8 cellular contexts compared by ENCODE assay signal in genomic region chr1:205711105-205712048, GRCh38. TPM values are rescaled to one million over a fixed set of nuclear protein-coding genes. Genes with fewer than 3 reads are reported as not detected.
A peak's percentile ranks its signal among the peaks of the same experiment; 100 is the strongest.
DNase-seq lines count a peak whose midpoint lies in the region; ATAC-seq, FAIRE-seq and TF ChIP-seq lines count a peak whose summit lies in the region.

No MANE protein-coding gene starts in this region.

- H3K9me2 ChIP-seq in GM23248 (ENCODE audit: insufficient read depth) = no peaks in the 10 kb centered on the region

- no peaks in the 10 kb centered on the region for H3K27me3 Mint-ChIP-seq in CD4-positive, alpha-beta T cell

- POLR2A ChIA-PET in CD4-positive, alpha-beta T cell (lab: Charles Lee) = interaction anchor here (0.6 to 3.1 kb wide), 8 partner anchors 11 to 119 kb away, joined by 3 to 12 read pairs (median 3); partner anchors contain the start of gene RAB29

- H3K4me3 Mint-ChIP-seq in CD4-positive, alpha-beta T cell = no peak overlapping the region

- H3K27ac Mint-ChIP-seq in CD4-positive, alpha-beta T cell = peak overlapping the region; percentile 47

- no peak overlapping the region for H3K27ac ChIP-seq in CD4-positive, alpha-beta T cell (ENCODE audit: low read depth, low read length)
- H3K27ac ChIP-seq in GM23248 (peak overlapping the region; percentile 77), mammary epithelial cell (ENCODE audit: insufficient read depth, low read depth, low read length) (no peak overlapping the region), kidney (ENCODE audit: low read depth in 2 of 2, low read length in 2 of 2) (no peak overlapping the region)

- intact Hi-C loops in CD4-positive, alpha-beta T cell (cut with DNase I, micrococcal nuclease) = loop anchor here (1.0 to 5.0 kb wide), 10 partner anchors 36 to 183 kb away; partner anchors contain the start of gene RAB29 (in 1 of the 2)
- intact Hi-C loops in mammary epithelial cell (cut with micrococcal nuclease) (loop anchor here (1.0 to 2.0 kb wide), 4 partner anchors 39 to 183 kb away; no protein-coding TSS in a partner anchor), kidney (cut with DNase I) (loop anchor here (10.0 kb wide), 1 partner anchor 47 kb away; no protein-coding TSS in a partner anchor)

- TF ChIP-seq CTCF in CD4-positive, alpha-beta T cell (IDR thresholded peaks at IDR 0.05) = peak; percentile 91
- TF ChIP-seq CTCF in mammary epithelial cell (conservative IDR thresholded peaks at IDR 0.05 in 1 of 2, IDR thresholded peaks at IDR 0.05 in 1 of 2; ENCODE audit: extremely low read depth in 1 of 2, insufficient read depth in 1 of 2, low read depth in 1 of 2, low read length in 2 of 2) (peak; percentile 89 to 95), kidney (IDR thresholded peaks at IDR 0.05; ENCODE audit: borderline replicate concordance, extremely low read depth, insufficient read depth) (peak; percentile 88)

- H3K79me2 ChIP-seq in GM23248 (ENCODE audit: insufficient read depth) = no peaks in the 10 kb centered on the region
- no peaks in the 10 kb centered on the region for H3K79me2 ChIP-seq in mammary epithelial cell (ENCODE audit: insufficient read depth, low read length)

- H3K9ac ChIP-seq in GM23248 (peak overlapping the region; percentile 42; the same call in 1 of the 2 replicates), mammary epithelial cell (ENCODE audit: insufficient read depth, low read length) (no peak overlapping the region), kidney (ENCODE audit: low read length in 2 of 2) (no peak overlapping the region)

- H3K4me1 ChIP-seq in GM23248 (ENCODE audit: insufficient read depth) (0 out of 2 replicates have a peak, but pooled peaks cover 7% of the 10 kb centered on the region), mammary epithelial cell (ENCODE audit: insufficient read depth, low read length) (peaks cover 12% of the 10 kb centered on the region), kidney (ENCODE audit: control insufficient read depth in 1 of 2, insufficient read depth in 1 of 2, low read depth in 1 of 2, low read length in 2 of 2) (peaks cover 9 to 17% of the 10 kb centered on the region in 2 donors)

- in situ Hi-C loops in GM23248 (cut with MboI) (no loop called here), mammary epithelial cell (cut with MboI; ENCODE audit: low sequenced_read_pairs in 2 of 2) (loop anchor here in 1 of 2 donors (10.0 kb wide), 1 partner anchor 117 kb away; no protein-coding TSS in a partner anchor)

- peaks cover 53% of the 10 kb centered on the region for H3F3A ChIP-seq in GM23248 (ENCODE audit: insufficient read depth)

- ATAC-seq in CD4-positive, alpha-beta T cell (ENCODE audit: poor library complexity) = peak; percentile 95
- no peak for ATAC-seq in HG02642 (IDR thresholded peaks at IDR 0.05; ENCODE audit: poor library complexity, unreplicated experiment)

- CTCF ChIA-PET in CD4-positive, alpha-beta T cell (lab: Charles Lee) = interaction anchor here (0.6 to 4.1 kb wide), 26 partner anchors 7 to 357 kb away, joined by 3 to 62 read pairs (median 4); partner anchors contain the start of genes ELK4 and RAB29
- CTCF ChIA-PET in mammary epithelial cell (lab: Charles Lee; ENCODE audit: low non-redundant PET) = interaction anchor here (0.5 to 0.9 kb wide), 6 partner anchors 45 to 420 kb away, joined by 3 to 7 read pairs (median 3); no protein-coding TSS in a partner anchor

- no peak overlapping the region for H3K4me3 ChIP-seq in GM23248
- no peak overlapping the region for H3K4me3 ChIP-seq in mammary epithelial cell (replicated peaks in 1 of 3; ENCODE audit: insufficient read depth in 1 of 3, low read depth in 2 of 3, low read length in 3 of 3)
- H3K4me3 ChIP-seq in kidney (ENCODE audit: low read length in 2 of 2) = no peak overlapping the region

- peaks cover 36% of the 10 kb centered on the region for H3K36me3 ChIP-seq in GM23248 (ENCODE audit: low read depth)
- H3K36me3 ChIP-seq in mammary epithelial cell (ENCODE audit: insufficient read depth, low read length) = peaks cover 13% of the 10 kb centered on the region
- H3K36me3 ChIP-seq in kidney (ENCODE audit: control insufficient read depth in 1 of 2, insufficient read depth in 2 of 2, low read length in 2 of 2) = peaks cover 3 to 6% of the 10 kb centered on the region in 2 donors

- H2AFZ ChIP-seq in GM23248 = no peak overlapping the region
- no peak overlapping the region for H2AFZ ChIP-seq in mammary epithelial cell (ENCODE audit: low read depth, low read length)

- H3K4me2 ChIP-seq in GM23248 (ENCODE audit: unreplicated experiment) (no peak overlapping the region), mammary epithelial cell (ENCODE audit: insufficient read depth, low read depth, low read length) (no peak overlapping the region)

- no peak for FAIRE-seq in kidney (lab: Jason Lieb, UNC)

- peaks cover 38% of the 10 kb centered on the region for H3K36me3 Mint-ChIP-seq in CD4-positive, alpha-beta T cell (ENCODE audit: low read depth)

- H3K4me1 Mint-ChIP-seq in CD4-positive, alpha-beta T cell (ENCODE audit: low read depth) = peaks cover 40% of the 10 kb centered on the region

- no peaks in the 10 kb centered on the region for H3K27me3 ChIP-seq in CD4-positive, alpha-beta T cell (ENCODE audit: control insufficient read depth, insufficient read depth, low read length)
- H3K27me3 ChIP-seq in GM23248 (replicated peaks; ENCODE audit: insufficient read depth) = no peaks in the 10 kb centered on the region
- H3K27me3 ChIP-seq in mammary epithelial cell (ENCODE audit: insufficient read depth, low read length) = no peaks in the 10 kb centered on the region

- H4K20me1 ChIP-seq in GM23248 (ENCODE audit: insufficient read depth) (no peaks in the 10 kb centered on the region), mammary epithelial cell (ENCODE audit: insufficient read depth, low read length) (no peaks in the 10 kb centered on the region)

- no peaks in the 10 kb centered on the region for H3K9me3 ChIP-seq in CD4-positive, alpha-beta T cell (ENCODE audit: control insufficient read depth, low read length)
- H3K9me3 ChIP-seq in GM23248 (ENCODE audit: low read depth) (no peaks in the 10 kb centered on the region), mammary epithelial cell (replicated peaks; ENCODE audit: insufficient read depth, low read length) (no peaks in the 10 kb centered on the region), kidney (ENCODE audit: control insufficient read depth in 1 of 2, low read length in 2 of 2) (no peaks in the 10 kb centered on the region)

- DNase-seq in CD4-positive, alpha-beta T cell = peak in 8 of 10 experiments; percentile 16 to 51 (median 43)
- DNase-seq in GM23248 (peak; percentile 94), NCI-H1930 (lab: John Stamatoyannopoulos, UW) (peak; percentile 46 to 50), T1000 (lab: John Stamatoyannopoulos, UW) (peak; percentile 13), mammary epithelial cell (peak; percentile 55), kidney (no peak)
- peak; percentile 52 for DNase-seq in stimulated activated CD4-positive, alpha-beta T cell treated with anti-CD3 and anti-CD28 coated beads, Interleukin-1b, Interleukin-23, amount 100 ng/mL, for 48 hours

- WGBS in GM23248 (ENCODE audit: low coverage in 1 of 2, low lambda C conversion rate in 2 of 2, missing lambda C conversion rate in 2 of 2), 2 experiments = 61% methylated on average over 8 of the region's 8 CpGs
- 26% methylated on average over 8 of the region's 8 CpGs for WGBS in mammary epithelial cell (ENCODE audit: low coverage, missing lambda C conversion rate)

- no TSS peak for BruUV-seq in mammary epithelial cell (replicated peaks; lab: Mats Ljungman, UMichigan)

- dilution Hi-C loops in mammary epithelial cell (cut with HindIII; ENCODE audit: low sequenced_read_pairs) = loop anchor here (5.0 kb wide), 2 partner anchors 59 to 89 kb away; no protein-coding TSS in a partner anchor

- H3K9me3 Mint-ChIP-seq in CD4-positive, alpha-beta T cell = no peaks in the 10 kb centered on the region

RNA-seq across cellular contexts. Expression of gene SLC45A3, which starts 31.1 kb away (rescaled TPM):
- total RNA-seq in CD4-positive, alpha-beta T cell = under 1 TPM in 1 of 2 experiments, not detected in 1; 0.11 TPM
- total RNA-seq in GM23248 (2014; rRNA removed; shearing (Covaris generic)) = 1.2 and 1.8 TPM in 2 replicates
- 0.18 and 0.38 TPM in 2 replicates for polyA plus RNA-seq in GM23248 (2016; fragmentation: Nextera tagmentation; extraction: Ambion mirVana)
- 1 to 10 TPM; 3.2 to 4.3 TPM for total RNA-seq in mammary epithelial cell
- polyA plus RNA-seq in mammary epithelial cell = 3.3 TPM
- polyA minus RNA-seq in mammary epithelial cell = 2.4 TPM
- 7.2 TPM for total RNA-seq in kidney
- 6.8 TPM for polyA plus RNA-seq in kidney (ENCODE audit: insufficient read depth, low read depth, low replicate concordance)

RNA-seq across cellular contexts. Expression of gene NUCKS1, which starts 38.6 kb away (rescaled TPM):
- total RNA-seq in CD4-positive, alpha-beta T cell = 10 to 100 TPM; 80.6 to 84.7 TPM
- 122 and 125 TPM in 2 replicates for total RNA-seq in GM23248 (2014; rRNA removed; shearing (Covaris generic))
- polyA plus RNA-seq in GM23248 (2016; fragmentation: Nextera tagmentation; extraction: Ambion mirVana) = 69.2 and 69.9 TPM in 2 replicates
- 100 to 1,000 TPM in 1 of 2 donors, 10 to 100 TPM in 1; 94.5 to 160 TPM for total RNA-seq in mammary epithelial cell
- 46.3 TPM for polyA plus RNA-seq in mammary epithelial cell
- 93.5 TPM for polyA minus RNA-seq in mammary epithelial cell
- total RNA-seq in kidney = 182 TPM
- polyA plus RNA-seq in kidney (ENCODE audit: insufficient read depth, low read depth, low replicate concordance) = 101 TPM
